ENCODE assay signal across 40 cellular contexts in the genomic region with DNA sequence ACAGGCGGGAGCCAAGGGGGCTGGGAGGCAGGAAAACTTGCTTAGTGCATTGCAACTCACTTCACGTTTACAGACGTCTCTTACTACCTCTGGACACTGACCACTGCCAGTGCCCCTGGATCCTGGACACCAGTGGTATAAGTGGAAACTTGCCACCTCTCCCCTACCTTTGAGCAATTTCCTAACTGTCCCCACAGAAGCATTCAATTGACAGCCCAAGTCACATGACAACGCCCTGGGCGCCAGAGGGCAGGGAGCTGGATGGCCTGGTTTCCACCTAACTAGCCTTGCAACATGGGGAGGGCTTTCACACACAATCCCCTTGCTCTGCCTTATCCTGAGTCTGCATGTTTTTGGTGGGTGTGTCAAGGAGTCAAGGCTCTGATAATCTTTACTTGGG.
"Had no signal": no experiment of that assay in that cellular context is flagged by ENCODE, and none has a peak within 500 bp of the region (broad histone marks: within the 10 kb centered on the region; RNA-seq: fewer than 3 reads in every experiment).

No MANE protein-coding gene starts in this region.

- H3K36me3 Mint-ChIP-seq: activated naive CD4-positive, alpha-beta T cell treated with anti-CD3 and anti-CD28 coated beads, Interleukin-2, amount 10 ng/mL, durations not matched to agents 7 days and 5 days had no signal

- ATAC-seq: activated naive CD4-positive, alpha-beta T cell treated with anti-CD3 and anti-CD28 coated beads, Interleukin-2, amount 50 U/mL, for 72 hours; activated naive CD8-positive, alpha-beta T cell treated with anti-CD3 and anti-CD28 coated beads, Interleukin-2, amount 50 U/mL, for 24 hours; activated T-cell treated with anti-CD3 and anti-CD28 coated beads, Interleukin-2, amount 50 U/mL, for 4 hours; activated T-cell treated with anti-CD3 and anti-CD28 coated beads, Interleukin-2, amount 50 U/mL, for 72 hours; activated T-helper 17 cell treated with anti-CD3 and anti-CD28 coated beads, Interleukin-2, amount 50 U/mL, for 72 hours; body of pancreas had no signal

- H3K9me3 Mint-ChIP-seq: activated naive CD4-positive, alpha-beta T cell treated with anti-CD3 and anti-CD28 coated beads, Interleukin-2, amount 50 U/mL, for 24 hours had no signal

- DNase-seq: activated effector memory CD4-positive, alpha-beta T cell treated with anti-CD3 and anti-CD28 coated beads, Interleukin-2, amount 50 U/mL, for 16 hours; activated effector memory CD4-positive, alpha-beta T cell treated with Interleukin-2 at 50 U/mL for 16 hours; activated gamma-delta T cell; activated gamma-delta T cell treated with Interleukin-2 at 50 U/mL for 16 hours; activated naive CD4-positive, alpha-beta T cell; activated naive CD4-positive, alpha-beta T cell treated with anti-CD3 and anti-CD28 coated beads for 36 hours; activated naive CD4-positive, alpha-beta T cell treated with anti-CD3 and anti-CD28 coated beads, Interleukin-2, amount 10 ng/mL, durations not matched to agents 7 days and 5 days; activated naive CD4-positive, alpha-beta T cell treated with anti-CD3 and anti-CD28 coated beads, Interleukin-2, amount 50 U/mL, for 16 hours; activated naive CD4-positive, alpha-beta T cell treated with Interleukin-2 at 50 U/mL for 16 hours; activated naive CD8-positive, alpha-beta T cell treated with anti-CD3 and anti-CD28 coated beads for 36 hours; activated naive CD8-positive, alpha-beta T cell treated with anti-CD3 and anti-CD28 coated beads, Interleukin-2, amount 10 ng/mL, durations not matched to agents 7 days and 5 days; activated naive CD8-positive, alpha-beta T cell treated with anti-CD3 and anti-CD28 coated beads, Interleukin-2, amount 50 U/mL, for 24 hours; activated T-cell treated with anti-CD3 and anti-CD28 coated beads, Interleukin-2, amount 50 U/mL, for 1 hour; activated T-cell treated with anti-CD3 and anti-CD28 coated beads, Interleukin-2, amount 50 U/mL, for 24 hours; activated T-cell treated with anti-CD3 and anti-CD28 coated beads, Interleukin-2, amount 50 U/mL, for 4 hours; activated T-cell treated with anti-CD3 and anti-CD28 coated beads, Interleukin-2, amount 50 U/mL, for 48 hours; activated T-cell treated with anti-CD3 and anti-CD28 coated beads, Interleukin-2, amount 50 U/mL, for 72 hours; adrenal gland; amniotic stem cell; amygdala; anterior cingulate cortex; aorta; body of pancreas; brain microvascular endothelial cell; caudate nucleus; central memory CD4-positive, alpha-beta T cell; cerebellar nuclear complex had no signal

- H3K4me3 Mint-ChIP-seq: activated naive CD4-positive, alpha-beta T cell treated with anti-CD3 and anti-CD28 coated beads for 36 hours; activated naive CD4-positive, alpha-beta T cell treated with anti-CD3 and anti-CD28 coated beads, Interleukin-2, amount 10 ng/mL, durations not matched to agents 7 days and 5 days; activated naive CD4-positive, alpha-beta T cell treated with anti-CD3 and anti-CD28 coated beads, Interleukin-2, amount 50 U/mL, for 24 hours; activated naive CD8-positive, alpha-beta T cell; activated naive CD8-positive, alpha-beta T cell treated with anti-CD3 and anti-CD28 coated beads for 36 hours; activated naive CD8-positive, alpha-beta T cell treated with anti-CD3 and anti-CD28 coated beads, Interleukin-2, amount 10 ng/mL, durations not matched to agents 7 days and 5 days; activated naive CD8-positive, alpha-beta T cell treated with anti-CD3 and anti-CD28 coated beads, Interleukin-2, amount 50 U/mL, for 24 hours; activated T-cell treated with anti-CD3 and anti-CD28 coated beads, Interleukin-2, amount 50 U/mL, for 24 hours; activated T-cell treated with anti-CD3 and anti-CD28 coated beads, Interleukin-2, amount 50 U/mL, for 4 hours; activated T-cell treated with anti-CD3 and anti-CD28 coated beads, Interleukin-2, amount 50 U/mL, for 72 hours; activated T-helper 1 cell treated with anti-CD3 and anti-CD28 coated beads, Interleukin-12 subunit alpha, Interleukin-12 subunit beta, Interleukin-2, Interleukin-4 antibody, amounts not matched to agents 30 ng/mL and 10 ng/mL and 1 ng/mL, durations not matched to agents 14 hours and 24 hours and 36 hours; activated T-helper 17 cell treated with anti-CD3 and anti-CD28 coated beads, Interleukin-2, amount 50 U/mL, for 72 hours; brain; central memory CD8-positive, alpha-beta T cell had no signal

- H3K9me3 ChIP-seq: adrenal gland had no signal

- H3K27ac Mint-ChIP-seq: activated naive CD4-positive, alpha-beta T cell treated with anti-CD3 and anti-CD28 coated beads for 36 hours; activated naive CD4-positive, alpha-beta T cell treated with anti-CD3 and anti-CD28 coated beads, Interleukin-2, amount 10 ng/mL, durations not matched to agents 7 days and 5 days; activated naive CD4-positive, alpha-beta T cell treated with anti-CD3 and anti-CD28 coated beads, Interleukin-2, amount 50 U/mL, for 24 hours; activated naive CD4-positive, alpha-beta T cell treated with anti-CD3 and anti-CD28 coated beads, Interleukin-2, amount 50 U/mL, for 72 hours; activated naive CD8-positive, alpha-beta T cell; activated naive CD8-positive, alpha-beta T cell treated with anti-CD3 and anti-CD28 coated beads for 36 hours; activated naive CD8-positive, alpha-beta T cell treated with anti-CD3 and anti-CD28 coated beads, Interleukin-2, amount 10 ng/mL, durations not matched to agents 7 days and 5 days; activated naive CD8-positive, alpha-beta T cell treated with anti-CD3 and anti-CD28 coated beads, Interleukin-2, amount 50 U/mL, for 24 hours; activated T-cell treated with anti-CD3 and anti-CD28 coated beads, Interleukin-2, amount 50 U/mL, for 24 hours; activated T-cell treated with anti-CD3 and anti-CD28 coated beads, Interleukin-2, amount 50 U/mL, for 72 hours; activated T-helper 1 cell treated with anti-CD3 and anti-CD28 coated beads, Interleukin-12 subunit alpha, Interleukin-12 subunit beta, Interleukin-2, Interleukin-4 antibody, amounts not matched to agents 30 ng/mL and 10 ng/mL and 1 ng/mL, durations not matched to agents 14 hours and 24 hours and 36 hours; activated T-helper 17 cell treated with anti-CD3 and anti-CD28 coated beads, Interleukin-2, amount 50 U/mL, for 72 hours; activated T-helper 2 cell treated with anti-CD3 and anti-CD28 coated beads, Interferon-gamma antibody, Interleukin-2, Interleukin-4, amounts not matched to agents 10 μg/mL and 5 μg/mL and 100 μg/mL, durations not matched to agents 14 hours and 24 hours and 36 hours; brain had no signal

- H3K27me3 Mint-ChIP-seq: activated naive CD8-positive, alpha-beta T cell treated with anti-CD3 and anti-CD28 coated beads for 36 hours; activated naive CD8-positive, alpha-beta T cell treated with anti-CD3 and anti-CD28 coated beads, Interleukin-2, amount 50 U/mL, for 24 hours; brain had no signal

- H3K27ac ChIP-seq: adrenal gland, ascending aorta, body of pancreas, brain microvascular endothelial cell, breast epithelium, cardiac muscle cell had no signal

- H3K4me3 ChIP-seq: adrenal gland, ascending aorta, body of pancreas, breast epithelium, cardiac muscle cell had no signal

- H3K4me1 ChIP-seq: adrenal gland, ascending aorta, body of pancreas, breast epithelium had no signal

- FAIRE-seq: astrocyte, bronchial epithelial cell had no signal

- H3K27me3 ChIP-seq: adrenal gland, ascending aorta, body of pancreas, brain microvascular endothelial cell, breast epithelium, cardiac muscle cell had no signal

- H3K36me3 ChIP-seq: adrenal gland, ascending aorta, brain microvascular endothelial cell, breast epithelium, cardiac muscle cell had no signal
